Comparison of ENCODE assay signal across 1 cellular context in genomic region chr13:50451609-50452008, GRCh38.
TF ChIP-seq lines count a peak whose summit lies in the region.

No MANE protein-coding gene starts in this region.

TF ChIP-seq in WTC11, 78 proteins besides CTCF, POLR2A, EP300 and RAD21 (continued from another document):
- TF ChIP-seq ATF2 (CRISPR knock-in tag; IDR thresholded peaks at IDR 0.05; ENCODE audit: borderline replicate concordance, low read depth), result no peak
- TF ChIP-seq E2F4 (CRISPR knock-in tag; IDR thresholded peaks at IDR 0.05; ENCODE audit: borderline replicate concordance, low read depth), result no peak
